17 cellular contexts compared by ENCODE assay signal in the genomic region with DNA sequence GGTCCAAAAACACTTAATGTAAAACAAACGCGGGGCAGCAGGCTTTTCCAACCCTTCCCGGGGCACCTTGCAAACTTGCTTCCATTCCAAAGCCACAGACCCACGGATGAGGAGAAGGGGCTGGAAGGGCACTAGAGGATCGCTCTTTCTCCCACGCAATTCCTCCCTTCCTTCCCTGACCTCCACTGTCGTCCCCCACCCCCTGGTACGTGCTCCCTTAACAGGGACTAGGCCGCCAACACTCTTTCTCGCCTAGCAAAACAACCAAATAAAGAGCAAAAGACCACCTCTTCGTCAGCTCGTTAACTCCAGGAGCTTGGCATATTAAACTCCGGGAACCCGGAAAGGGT. TPM values are rescaled to one million over a fixed set of nuclear protein-coding genes. Genes with fewer than 3 reads are reported as not detected.
A peak's percentile ranks its signal among the peaks of the same experiment; 100 is the strongest.
DNase-seq lines count a peak whose midpoint lies in the region; ATAC-seq and TF ChIP-seq lines count a peak whose summit lies in the region.
"Had no signal": no experiment of that assay in that cellular context is flagged by ENCODE, and none has a peak within 500 bp of the region (broad histone marks: within the 10 kb centered on the region; RNA-seq: fewer than 3 reads in every experiment).

No MANE protein-coding gene starts in this region.

- peaks cover 12% of the 10 kb centered on the region for H3K36me3 ChIP-seq in endodermal cell (ENCODE audit: control insufficient read depth, insufficient read depth, low read length)
- peaks cover 31% of the 10 kb centered on the region for H3K36me3 ChIP-seq in mesodermal cell (ENCODE audit: control insufficient read depth, insufficient read depth, low read length)
- H3K36me3 ChIP-seq: BLaER1, pancreas, spleen had no signal

- H3K27me3 Mint-ChIP-seq in activated CD4-positive, alpha-beta T cell treated with anti-CD3 and anti-CD28 coated beads, Interleukin-2, amount 10 ng/mL, durations not matched to agents 7 days and 5 days: peaks cover 95% of the 10 kb centered on the region
- H3K27me3 Mint-ChIP-seq in endodermal cell (ENCODE audit: insufficient read depth): peaks cover 22% of the 10 kb centered on the region
- H3K27me3 Mint-ChIP-seq in stimulated activated naive B cell treated with anti-CD40 and anti-IgM and Interleukin-4, amounts not matched to agents 10 μg/mL and 1 μg/mL and 100 μg/mL, for 72 hours: peaks cover 74 to 99% of the 10 kb centered on the region in 2 donors

- H3K9me3 Mint-ChIP-seq in activated CD4-positive, alpha-beta T cell treated with anti-CD3 and anti-CD28 coated beads, Interleukin-2, amount 10 ng/mL, durations not matched to agents 7 days and 5 days: peaks cover 5% of the 10 kb centered on the region
- no peaks in the 10 kb centered on the region for H3K9me3 Mint-ChIP-seq in endodermal cell
- peaks cover 4 to 6% of the 10 kb centered on the region in 2 donors for H3K9me3 Mint-ChIP-seq in stimulated activated naive B cell treated with anti-CD40 and anti-IgM and Interleukin-4, amounts not matched to agents 10 μg/mL and 1 μg/mL and 100 μg/mL, for 72 hours

- CTCF ChIA-PET in activated CD4-positive, alpha-beta T cell treated with anti-CD3 and anti-CD28 coated beads, Interleukin-2, amount 10 ng/mL, durations not matched to agents 7 days and 5 days (lab: Charles Lee): interaction anchor here (1.0 to 2.1 kb wide), 3 partner anchors 10 to 21 kb away, joined by 3 to 7 read pairs (median 5); no protein-coding TSS in a partner anchor

- peak overlapping the region; percentile 28 for H3K27ac Mint-ChIP-seq in activated CD4-positive, alpha-beta T cell treated with anti-CD3 and anti-CD28 coated beads, Interleukin-2, amount 10 ng/mL, durations not matched to agents 7 days and 5 days
- H3K27ac Mint-ChIP-seq in endodermal cell: peak overlapping the region; percentile 99
- peak overlapping the region; percentile 56 for H3K27ac Mint-ChIP-seq in stimulated activated naive B cell treated with anti-CD40 and anti-IgM and Interleukin-4, amounts not matched to agents 10 μg/mL and 1 μg/mL and 100 μg/mL, for 72 hours
- H3K27ac Mint-ChIP-seq: activated naive CD4-positive, alpha-beta T cell treated with anti-CD3 and anti-CD28 coated beads for 36 hours had no signal

- peak overlapping the region; percentile 100 for H3K9ac ChIP-seq in endodermal cell (ENCODE audit: extremely low read depth, low read length, poor library complexity, severe bottlenecking)
- H3K9ac ChIP-seq: BLaER1, KMS-11 had no signal

- H3K4me3 Mint-ChIP-seq in activated CD4-positive, alpha-beta T cell treated with anti-CD3 and anti-CD28 coated beads, Interleukin-2, amount 10 ng/mL, durations not matched to agents 7 days and 5 days: no peak overlapping the region
- peak overlapping the region; percentile 97 for H3K4me3 Mint-ChIP-seq in endodermal cell
- H3K4me3 Mint-ChIP-seq in stimulated activated naive B cell treated with anti-CD40 and anti-IgM and Interleukin-4, amounts not matched to agents 10 μg/mL and 1 μg/mL and 100 μg/mL, for 72 hours: peak overlapping the region; percentile 9 to 39
- H3K4me3 Mint-ChIP-seq: activated naive CD4-positive, alpha-beta T cell treated with anti-CD3 and anti-CD28 coated beads for 36 hours had no signal

- peaks cover 10% of the 10 kb centered on the region for H3K36me3 Mint-ChIP-seq in activated CD4-positive, alpha-beta T cell treated with anti-CD3 and anti-CD28 coated beads, Interleukin-2, amount 10 ng/mL, durations not matched to agents 7 days and 5 days (ENCODE audit: low read depth)
- H3K36me3 Mint-ChIP-seq in endodermal cell (ENCODE audit: low read depth): peaks cover 9% of the 10 kb centered on the region
- peaks cover 9 to 14% of the 10 kb centered on the region in 2 donors for H3K36me3 Mint-ChIP-seq in stimulated activated naive B cell treated with anti-CD40 and anti-IgM and Interleukin-4, amounts not matched to agents 10 μg/mL and 1 μg/mL and 100 μg/mL, for 72 hours

- TF ChIP-seq CTCF in endodermal cell (conservative IDR thresholded peaks at IDR 0.05) (no peak), omental fat pad (IDR thresholded peaks at IDR 0.05) (no peak)

- no peaks in the 10 kb centered on the region for H3K9me3 ChIP-seq in endodermal cell (ENCODE audit: control insufficient read depth, low read length)
- H3K9me3 ChIP-seq in mesodermal cell (ENCODE audit: control insufficient read depth, low read length): no peaks in the 10 kb centered on the region
- H3K9me3 ChIP-seq: pancreas had no signal

- 1 to 2% methylated on average over 7 to 14 of the region's 14 CpGs for WGBS in endodermal cell (ENCODE audit: insufficient coverage in 1 of 2, insufficient read length in 1 of 2), 2 experiments
- WGBS in mesodermal cell (ENCODE audit: insufficient coverage in 2 of 2), 2 experiments: 0 to 11% methylated on average over 8 to 12 of the region's 14 CpGs

- POLR2A ChIA-PET in activated CD4-positive, alpha-beta T cell treated with anti-CD3 and anti-CD28 coated beads, Interleukin-2, amount 10 ng/mL, durations not matched to agents 7 days and 5 days (lab: Charles Lee): no interaction called here

- DNase-seq in activated CD4-positive, alpha-beta T cell treated with anti-CD3 and anti-CD28 coated beads, Interleukin-2, amount 10 ng/mL, durations not matched to agents 7 days and 5 days: no peak
- DNase-seq in activated CD4-positive, alpha-beta T cell treated with anti-CD3 and anti-CD28 coated beads for 1 hour: no peak
- no peak for DNase-seq in endodermal cell
- DNase-seq in stimulated activated naive B cell treated with anti-CD40 and anti-IgM and Interleukin-4, amounts not matched to agents 10 μg/mL and 1 μg/mL and 100 μg/mL, for 72 hours: no peak
- no peak for DNase-seq in omental fat pad (ENCODE audit: low spot score)
- no peak for DNase-seq in NCI-H2171 treated with DMSO at 0.1 percent for 48 hours (lab: John Stamatoyannopoulos, UW)
- DNase-seq: activated naive CD4-positive, alpha-beta T cell treated with anti-CD3 and anti-CD28 coated beads for 36 hours; midbrain; NCI-H2081; NCI-H524; spleen; T1000 had no signal

- H3K27ac ChIP-seq in endodermal cell (ENCODE audit: low read depth, low read length): peak overlapping the region; percentile 78
- H3K27ac ChIP-seq in mesodermal cell (ENCODE audit: low read depth, low read length, severe bottlenecking): peak overlapping the region; percentile 84
- H3K27ac ChIP-seq: BLaER1, KMS-11, pancreas, spleen had no signal

- H3K4me3 ChIP-seq in endodermal cell (ENCODE audit: low read length) (peak overlapping the region; percentile 90), mesodermal cell (ENCODE audit: extremely low read depth, insufficient read depth, low read length, poor library complexity, severe bottlenecking) (peak overlapping the region; percentile 87)
- H3K4me3 ChIP-seq: BLaER1, pancreas had no signal

- no peak for ATAC-seq in stimulated activated naive B cell treated with anti-CD40 and anti-IgM and Interleukin-4, amounts not matched to agents 10 μg/mL and 1 μg/mL and 100 μg/mL, for 72 hours (replicated peaks)
- no peak for ATAC-seq in omental fat pad (ENCODE audit: low FRiP score)
- no peak for ATAC-seq in GM18520 (IDR thresholded peaks at IDR 0.05; ENCODE audit: unreplicated experiment)
- ATAC-seq: pancreas had no signal

- peaks cover 14% of the 10 kb centered on the region for H3K4me1 Mint-ChIP-seq in activated CD4-positive, alpha-beta T cell treated with anti-CD3 and anti-CD28 coated beads, Interleukin-2, amount 10 ng/mL, durations not matched to agents 7 days and 5 days
- peaks cover 42% of the 10 kb centered on the region for H3K4me1 Mint-ChIP-seq in endodermal cell
- H3K4me1 Mint-ChIP-seq in stimulated activated naive B cell treated with anti-CD40 and anti-IgM and Interleukin-4, amounts not matched to agents 10 μg/mL and 1 μg/mL and 100 μg/mL, for 72 hours: peaks cover 21 to 63% of the 10 kb centered on the region in 2 donors

- no peaks in the 10 kb centered on the region for H3K27me3 ChIP-seq in endodermal cell (ENCODE audit: control insufficient read depth, insufficient read depth, low read length, poor library complexity, severe bottlenecking)

- H3K4me1 ChIP-seq in endodermal cell (ENCODE audit: control insufficient read depth, insufficient read depth, low read length) (no peaks in the 10 kb centered on the region), mesodermal cell (ENCODE audit: control insufficient read depth, insufficient read depth, low read length, poor library complexity, severe bottlenecking) (peaks cover 29% of the 10 kb centered on the region)
- H3K4me1 ChIP-seq: BLaER1 had no signal

RNA-seq across cellular contexts. Expression of gene PITX2, which starts 3.9 kb away (rescaled TPM):
- total RNA-seq in activated CD4-positive, alpha-beta T cell treated with anti-CD3 and anti-CD28 coated beads, Interleukin-2, amount 10 ng/mL, durations not matched to agents 7 days and 5 days: not detected
- total RNA-seq in endodermal cell (10 to 100 TPM; 28.8 to 32.7 TPM), omental fat pad (under 1 TPM in 2 of 4 donors, not detected in 2; 0.28 to 0.36 TPM)
- 27.2 TPM for polyA plus RNA-seq in endodermal cell (2013, experiment 1 of 2)
- polyA plus RNA-seq in endodermal cell (2013, experiment 2 of 2): 34.7 TPM
- polyA plus RNA-seq in mesodermal cell (2013, experiment 1 of 2): 64.5 TPM
- polyA plus RNA-seq in mesodermal cell (2013, experiment 2 of 2): 81.4 TPM
- total RNA-seq: activated naive CD4-positive, alpha-beta T cell treated with anti-CD3 and anti-CD28 coated beads for 36 hours; spleen had no signal

Comparison
In these comparisons a context has a peak if more than half of its experiments do, and no peak if none do; other contexts are left out.
1. H3K27ac Mint-ChIP-seq: peak in every context shown above with its lines; median percentile 99 in endodermal cell; 56 in stimulated activated naive B cell treated with anti-CD40 and anti-IgM and Interleukin-4, amounts not matched to agents 10 μg/mL and 1 μg/mL and 100 μg/mL, for 72 hours; 28 in activated CD4-positive, alpha-beta T cell treated with anti-CD3 and anti-CD28 coated beads, Interleukin-2, amount 10 ng/mL, durations not matched to agents 7 days and 5 days.
2. RNA of gene PITX2, which starts 3.9 kb away (total RNA-seq): 28.8 to 32.7 TPM in endodermal cell; 0.28 to 0.36 TPM in omental fat pad and not detected in activated CD4-positive, alpha-beta T cell treated with anti-CD3 and anti-CD28 coated beads, Interleukin-2, amount 10 ng/mL, durations not matched to agents 7 days and 5 days; every median in the first group is over 10 times any median in the second.